Comparison of ENCODE assay signal across 8 cellular contexts in the genomic region with DNA sequence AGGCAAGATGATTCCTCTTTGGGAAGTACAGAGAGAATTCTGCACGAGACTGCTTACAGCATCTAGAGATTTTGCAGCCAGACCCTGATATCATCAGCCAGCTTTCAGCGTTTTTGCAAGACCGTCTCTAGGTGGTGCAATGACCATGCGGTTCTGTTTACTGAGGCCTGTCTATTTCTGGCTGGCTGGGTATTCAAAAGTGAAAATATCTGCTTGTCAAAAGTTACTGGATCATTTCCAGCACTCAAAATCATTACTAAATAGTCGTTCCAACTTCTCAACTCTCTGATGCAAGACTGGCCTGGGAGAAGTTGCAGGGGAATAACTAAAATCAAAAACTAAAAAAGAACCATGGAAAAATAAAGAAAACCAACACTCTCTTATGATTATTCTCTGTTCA.
DNase-seq lines count a peak whose midpoint lies in the region; ATAC-seq and TF ChIP-seq lines count a peak whose summit lies in the region.

No MANE protein-coding gene starts in this region.

- H3K27me3 Mint-ChIP-seq in CD14-positive monocyte (ENCODE audit: low read depth in 3 of 3): peaks cover 0 to 1% (median 0%) of the 10 kb centered on the region in 3 donors
- H3K27me3 Mint-ChIP-seq in activated naive CD4-positive, alpha-beta T cell treated with anti-CD3 and anti-CD28 coated beads, Interleukin-2, amount 50 U/mL, for 24 hours: no peaks in the 10 kb centered on the region

- peak; percentile 51 for TF ChIP-seq CTCF in CD14-positive monocyte (IDR thresholded peaks at IDR 0.05)

- ATAC-seq in GM18511 (IDR thresholded peaks at IDR 0.05; ENCODE audit: unreplicated experiment) (peak; percentile 79), HG02981 (IDR thresholded peaks at IDR 0.05; ENCODE audit: unreplicated experiment) (peak; percentile 72), left ventricle myocardium superior (peak; percentile 88)

- peaks cover 18% of the 10 kb centered on the region for H3K4me1 Mint-ChIP-seq in CD14-positive monocyte
- H3K4me1 Mint-ChIP-seq in activated naive CD4-positive, alpha-beta T cell treated with anti-CD3 and anti-CD28 coated beads, Interleukin-2, amount 50 U/mL, for 24 hours: peaks cover 18% of the 10 kb centered on the region

- intact Hi-C loops in CD14-positive monocyte (cut with micrococcal nuclease) (loop anchor here (10.0 kb wide), 3 partner anchors 296 to 724 kb away; no protein-coding TSS in a partner anchor), left ventricle myocardium superior (cut with micrococcal nuclease) (no loop called here)

- no peak overlapping the region for H3K4me3 Mint-ChIP-seq in CD14-positive monocyte
- no peak overlapping the region for H3K4me3 Mint-ChIP-seq in activated naive CD4-positive, alpha-beta T cell treated with anti-CD3 and anti-CD28 coated beads, Interleukin-2, amount 50 U/mL, for 24 hours

- peaks cover 75 to 81% of the 10 kb centered on the region in 2 donors for H3K36me3 Mint-ChIP-seq in CD14-positive monocyte
- peaks cover 21% of the 10 kb centered on the region for H3K36me3 Mint-ChIP-seq in activated naive CD4-positive, alpha-beta T cell treated with anti-CD3 and anti-CD28 coated beads, Interleukin-2, amount 50 U/mL, for 24 hours

- peaks cover 0 to 3% (median 0%) of the 10 kb centered on the region in 7 donors for H3K9me3 Mint-ChIP-seq in CD14-positive monocyte
- no peaks in the 10 kb centered on the region for H3K9me3 Mint-ChIP-seq in activated naive CD4-positive, alpha-beta T cell treated with anti-CD3 and anti-CD28 coated beads, Interleukin-2, amount 50 U/mL, for 24 hours

- H3K27ac Mint-ChIP-seq in CD14-positive monocyte: peak overlapping the region; percentile 42 to 92 (median 81)
- H3K27ac Mint-ChIP-seq in activated naive CD4-positive, alpha-beta T cell treated with anti-CD3 and anti-CD28 coated beads, Interleukin-2, amount 50 U/mL, for 24 hours: peak overlapping the region; percentile 77

- DNase-seq in CD14-positive monocyte (ENCODE audit: low spot score) (peak; percentile 53), NCI-H460 (ENCODE audit: extremely low read depth, low read depth) (peak; percentile 52), left ventricle myocardium superior (peak; percentile 50), putamen (ENCODE audit: low spot score) (peak; percentile 89), mesenteric fat pad (ENCODE audit: low spot score) (no peak)
